11 cellular contexts compared by ENCODE assay signal in the genomic region with DNA sequence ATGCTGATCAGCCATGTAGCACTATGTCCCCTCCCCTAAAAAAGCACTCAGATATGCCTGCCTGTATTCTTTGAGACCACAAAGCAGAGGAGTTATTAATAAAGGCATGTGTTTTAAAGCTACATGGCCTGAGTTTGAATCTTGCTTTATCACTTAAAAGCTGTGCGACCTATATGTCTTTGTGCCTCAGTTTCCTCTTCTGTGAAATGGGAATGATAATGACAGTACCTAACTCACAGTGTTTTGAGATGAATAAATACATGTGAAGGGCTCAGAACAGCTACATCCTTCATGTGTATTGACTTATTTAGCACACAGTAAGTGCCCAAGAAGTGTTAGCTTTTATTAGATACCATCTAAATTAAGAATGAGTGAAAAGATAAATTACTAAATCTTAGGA.
"Had no signal": no experiment of that assay in that cellular context is flagged by ENCODE, and none has a peak within 500 bp of the region (broad histone marks: within the 10 kb centered on the region; RNA-seq: fewer than 3 reads in every experiment).

No MANE protein-coding gene starts in this region.

- ATAC-seq: GM23338, HCT116 had no signal

- H2AFZ ChIP-seq: GM23248, GM23338 had no signal

- FAIRE-seq: H1, H54 had no signal

- DNase-seq: GM23248, GOT3, H7, H9, HCEC 1CT, HFFc6 had no signal

- H3K27ac ChIP-seq: GM23248 had no signal

- H3K9me3 ChIP-seq: HAP-1 had no signal

- H3K9ac ChIP-seq: GM23248 had no signal

- H3K4me3 ChIP-seq: GM23248, GM23338, HAP-1 had no signal

- H3K4me2 ChIP-seq: GM23338 had no signal
